11 cellular contexts compared by ENCODE assay signal in the genomic region with DNA sequence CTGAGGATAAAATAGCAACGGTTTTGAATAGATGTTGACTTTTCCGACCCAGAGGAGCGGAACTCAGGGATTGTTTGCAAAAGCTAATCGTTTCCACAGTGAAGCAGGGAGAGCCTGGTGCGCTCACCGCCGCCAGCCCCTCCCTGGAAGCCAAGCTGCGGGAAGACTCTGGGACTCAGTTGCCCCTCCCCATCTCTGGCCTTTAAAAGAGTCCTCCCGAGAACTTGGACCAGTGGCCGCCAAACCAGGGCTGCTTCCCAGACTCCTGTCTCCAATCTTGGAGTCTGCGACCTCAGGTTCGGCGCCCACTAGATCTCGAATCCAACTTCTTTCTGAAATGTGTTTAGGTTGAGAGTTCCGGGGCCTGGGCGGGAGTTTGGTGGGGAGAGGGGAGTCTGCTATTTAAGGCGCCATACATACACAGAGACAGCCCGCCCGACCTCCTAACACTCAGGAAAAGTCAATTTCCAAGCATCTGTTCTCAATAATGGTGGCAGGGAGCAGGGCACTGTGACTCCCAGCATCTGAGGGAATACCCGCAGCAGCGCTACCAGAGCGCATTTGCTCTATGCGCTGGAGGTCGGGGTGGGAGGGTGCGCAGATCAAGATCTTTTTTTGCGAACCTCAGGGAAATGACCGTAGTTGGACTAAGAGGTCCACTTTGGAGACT. TPM values are rescaled to one million over a fixed set of nuclear protein-coding genes. Genes with fewer than 3 reads are reported as not detected.
DNase-seq lines count a peak whose midpoint lies in the region; ATAC-seq and TF ChIP-seq lines count a peak whose summit lies in the region.
"Had no signal": no experiment of that assay in that cellular context is flagged by ENCODE, and none has a peak within 500 bp of the region (broad histone marks: within the 10 kb centered on the region; RNA-seq: fewer than 3 reads in every experiment).

No MANE protein-coding gene starts in this region.

- H3K27ac Mint-ChIP-seq in progenitor cell of endocrine pancreas, result no peak overlapping the region
- H3K27ac Mint-ChIP-seq: T-helper 1 cell treated with Interleukin-12 subunit alpha and Interleukin-12 subunit beta and Interleukin-4 antibody, amounts not matched to agents 30 μg/mL and 1 μg/mL, for 36 hours had no signal

- in situ Hi-C loops in G401 (cut with HindIII; ENCODE audit: low sequenced_read_pairs), result no loop called here

- peaks cover 74% of the 10 kb centered on the region for H3K27me3 Mint-ChIP-seq in progenitor cell of endocrine pancreas

- TF ChIP-seq CTCF in fibroblast of pulmonary artery (IDR thresholded peaks at IDR 0.05; ENCODE audit: low read length, missing control alignments) (no peak), progenitor cell of endocrine pancreas (IDR thresholded peaks at IDR 0.05; ENCODE audit: unreplicated experiment) (no peak)

- peak overlapping the region; percentile 29 for H3K9ac ChIP-seq in NT2/D1 (ENCODE audit: insufficient read length, low read depth)

- H3K4me3 ChIP-seq in NT2/D1 (ENCODE audit: insufficient read length, low read depth) (peak overlapping the region; percentile 72), fibroblast of pulmonary artery (replicated peaks; ENCODE audit: low read depth, low read length) (peak overlapping the region; percentile 60)
- H3K4me3 ChIP-seq: K562 had no signal

- no peaks in the 10 kb centered on the region for H3K36me3 Mint-ChIP-seq in progenitor cell of endocrine pancreas (ENCODE audit: insufficient read depth)

- ATAC-seq in GM21737 (IDR thresholded peaks at IDR 0.05; ENCODE audit: unreplicated experiment) (no peak), HG03432 (IDR thresholded peaks at IDR 0.05; ENCODE audit: unreplicated experiment) (no peak)

- no peaks in the 10 kb centered on the region for H3K9me3 Mint-ChIP-seq in progenitor cell of endocrine pancreas (ENCODE audit: low read depth)
- H3K9me3 Mint-ChIP-seq: T-helper 1 cell treated with Interleukin-12 subunit alpha and Interleukin-12 subunit beta and Interleukin-4 antibody, amounts not matched to agents 30 μg/mL and 1 μg/mL, for 36 hours had no signal

- H3K27me3 ChIP-seq in NT2/D1 (ENCODE audit: insufficient read depth, insufficient read length), result peaks cover 35% of the 10 kb centered on the region

- peak; percentile 45 for DNase-seq in G401 (ENCODE audit: low spot score)
- no peak for DNase-seq in NT2/D1 (ENCODE audit: low read depth, low spot score)
- DNase-seq in fibroblast of pulmonary artery (ENCODE audit: low read depth), result no peak
- DNase-seq in progenitor cell of endocrine pancreas (ENCODE audit: low spot score, unreplicated experiment), result no peak
- DNase-seq in GF-D8 (lab: John Stamatoyannopoulos, UW), result no peak
- no peak for DNase-seq in NAMALWA (ENCODE audit: low spot score)
- DNase-seq: stimulated activated CD4-positive, alpha-beta T cell treated with anti-CD3 and anti-CD28 coated beads, Interleukin-2, amount 100 ng/mL, for 48 hours had no signal

- H3K4me1 Mint-ChIP-seq in progenitor cell of endocrine pancreas (ENCODE audit: low read depth), result peaks cover 13% of the 10 kb centered on the region

- no peaks in the 10 kb centered on the region for H3K36me3 ChIP-seq in NT2/D1 (ENCODE audit: insufficient read depth, insufficient read length, low read length)

- H3K9me3 ChIP-seq in NT2/D1 (ENCODE audit: insufficient read depth, low read length), result no peaks in the 10 kb centered on the region

- H3K4me1 ChIP-seq in NT2/D1 (ENCODE audit: insufficient read depth, insufficient read length), result no peaks in the 10 kb centered on the region

- peak overlapping the region; percentile 83 for H3K4me3 Mint-ChIP-seq in progenitor cell of endocrine pancreas (ENCODE audit: low read depth)
- H3K4me3 Mint-ChIP-seq: T-helper 1 cell treated with Interleukin-12 subunit alpha and Interleukin-12 subunit beta and Interleukin-4 antibody, amounts not matched to agents 30 μg/mL and 1 μg/mL, for 36 hours had no signal

RNA-seq across cellular contexts. Expression of a gene that starts 0.8 kb away (rescaled TPM):
- total RNA-seq in G401 (2014; rRNA removed; shearing (Covaris generic)), result not detected in 2 replicates
- 6.3 and 7.6 TPM in 2 replicates for total RNA-seq in progenitor cell of endocrine pancreas
- total RNA-seq: K562 had no signal
